14 cellular contexts compared by ENCODE assay signal in the genomic region with DNA sequence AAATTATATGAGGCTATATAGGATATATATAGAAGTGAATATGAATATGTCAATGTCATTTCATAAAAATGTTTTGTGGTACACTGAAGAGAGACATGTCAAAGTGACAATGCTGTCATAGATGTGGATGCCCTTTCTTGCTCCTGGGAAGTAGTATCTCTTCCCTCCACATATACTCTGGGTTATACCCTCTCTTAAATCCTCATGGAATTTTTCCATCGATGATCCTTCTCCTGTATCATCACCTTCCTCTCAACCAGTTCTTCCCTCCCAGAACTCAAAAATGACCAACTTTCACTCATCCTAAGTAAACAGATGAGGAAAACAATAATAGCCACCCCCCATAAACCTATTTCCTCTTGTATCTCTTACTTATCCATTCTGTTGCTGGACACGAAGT.
"Had no signal": no experiment of that assay in that cellular context is flagged by ENCODE, and none has a peak within 500 bp of the region (broad histone marks: within the 10 kb centered on the region; RNA-seq: fewer than 3 reads in every experiment).

No MANE protein-coding gene starts in this region.

- H3K4me1 ChIP-seq: colonic mucosa, esophagus muscularis mucosa, parathyroid adenoma, sigmoid colon, thyroid gland had no signal

- ATAC-seq: activated CD4-positive, alpha-beta T cell treated with anti-CD3 and anti-CD28 coated beads for 36 hours; naive thymus-derived CD8-positive, alpha-beta T cell; stimulated activated naive B cell treated with anti-CD40 and anti-IgM and Interleukin-4, amounts not matched to agents 10 μg/mL and 1 μg/mL and 100 μg/mL, for 72 hours; WTC11 had no signal

- H3K36me3 ChIP-seq: colonic mucosa, esophagus muscularis mucosa, neutrophil, sigmoid colon, thyroid gland had no signal

- H3K9me3 ChIP-seq: colonic mucosa, esophagus muscularis mucosa, neutrophil, sigmoid colon, thyroid gland had no signal

- DNase-seq: activated CD4-positive, alpha-beta T cell treated with anti-CD3 and anti-CD28 coated beads for 36 hours; activated CD4-positive, alpha-beta T cell treated with anti-CD3 and anti-CD28 coated beads, Interleukin-2, amount 50 U/mL, for 48 hours; activated T-cell treated with anti-CD3 and anti-CD28 coated beads for 4 hours; colonic mucosa; effector CD8-positive, alpha-beta T cell; naive thymus-derived CD8-positive, alpha-beta T cell; sigmoid colon; stimulated activated CD4-positive, alpha-beta T cell treated with anti-CD3 and anti-CD28 coated beads, Interleukin-4, amount 100 ng/mL, for 4 hours; stimulated activated naive B cell treated with anti-CD40 and anti-IgM and Interleukin-4, amounts not matched to agents 10 μg/mL and 1 μg/mL and 100 μg/mL, for 72 hours; thyroid gland had no signal

- H3K27ac ChIP-seq: colonic mucosa, esophagus muscularis mucosa, neutrophil, parathyroid adenoma, sigmoid colon had no signal

- H3K79me2 ChIP-seq: parathyroid adenoma had no signal

- H2AFZ ChIP-seq: parathyroid adenoma had no signal

- H3K27me3 ChIP-seq: colonic mucosa, esophagus muscularis mucosa, neutrophil, sigmoid colon, thyroid gland had no signal

- H3K9ac ChIP-seq: parathyroid adenoma had no signal

- H3K4me3 ChIP-seq: colonic mucosa, sigmoid colon, thyroid gland had no signal
